9 cellular contexts compared by ENCODE assay signal in genomic region chr1:54144366-54144765, GRCh38. TPM values are rescaled to one million over a fixed set of nuclear protein-coding genes. Genes with fewer than 3 reads are reported as not detected.
"Had no signal": no experiment of that assay in that cellular context is flagged by ENCODE, and none has a peak within 500 bp of the region (broad histone marks: within the 10 kb centered on the region; RNA-seq: fewer than 3 reads in every experiment).

No MANE protein-coding gene starts in this region.

- H2AFZ ChIP-seq: GM23248 had no signal

- H3K27ac ChIP-seq: GM23248 had no signal

- H3K4me1 ChIP-seq: HAP-1 had no signal

- H3K9ac ChIP-seq: GM23248 had no signal

- H3K36me3 ChIP-seq: HAP-1 had no signal

- ATAC-seq: HCT116, K562 had no signal

- H3K4me3 ChIP-seq: GM23248, HAP-1, K562 had no signal

- DNase-seq: GM23248, GOT3, H7, IMR-90 had no signal

- H3K9me3 ChIP-seq: HAP-1 had no signal

RNA-seq across cellular contexts. Expression of gene CDCP2, which starts 8.4 kb away (rescaled TPM):
- total RNA-seq: GM23248, H4, H7, HT-29, IMR-90, K562 had no signal
- polyA plus RNA-seq: GM23248, IMR-90, K562 had no signal
